In genomic region chr12:144650-145284, GRCh38 we compare ENCODE assay signal across 1 cellular context.
TF ChIP-seq lines count a peak whose summit lies in the region.

No MANE protein-coding gene starts in this region.

TF ChIP-seq in IMR-90, 13 proteins besides CTCF, POLR2A, EP300 and RAD21:
- TF ChIP-seq MAZ (IDR thresholded peaks at IDR 0.05; ENCODE audit: borderline replicate concordance, low read depth, low read length) (no peak), RCOR1 (IDR thresholded peaks at IDR 0.05; ENCODE audit: insufficient replicate concordance, low read length) (no peak), USF2 (IDR thresholded peaks at IDR 0.05; ENCODE audit: low read depth, low read length) (no peak), SMC3 (IDR thresholded peaks at IDR 0.05; ENCODE audit: low read depth, low read length) (no peak), CEBPB (IDR thresholded peaks at IDR 0.05; ENCODE audit: low read depth, low read length) (no peak), RFX5 (IDR thresholded peaks at IDR 0.05; ENCODE audit: low read depth, low read length) (no peak), MAFK (IDR thresholded peaks at IDR 0.05; ENCODE audit: low read depth, low read length) (no peak), NFE2L2 (IDR thresholded peaks at IDR 0.05; ENCODE audit: low read depth, low read length) (no peak)
